Comparison of ENCODE assay signal across 14 cellular contexts in the genomic region with DNA sequence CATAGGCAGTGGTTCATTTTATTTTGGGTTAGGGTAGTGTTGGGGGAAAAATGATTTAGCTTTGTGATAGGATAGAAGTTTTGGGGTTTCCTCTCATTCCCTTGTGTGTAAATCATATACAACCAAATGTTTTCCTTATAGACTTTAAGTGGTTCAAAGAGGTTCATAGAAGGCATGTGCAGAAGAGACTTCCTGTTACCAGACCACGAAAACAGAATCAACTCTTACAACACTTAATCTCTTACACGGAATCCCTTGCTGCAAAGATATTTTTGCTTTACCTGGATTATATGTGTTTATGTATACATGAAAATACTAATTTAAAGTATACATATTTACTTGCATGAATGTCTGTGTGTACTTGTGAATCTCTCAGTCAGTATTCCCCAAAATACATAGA.
"Had no signal": no experiment of that assay in that cellular context is flagged by ENCODE, and none has a peak within 500 bp of the region (broad histone marks: within the 10 kb centered on the region; RNA-seq: fewer than 3 reads in every experiment).

No MANE protein-coding gene starts in this region.

- ATAC-seq: activated CD8-positive, alpha-beta T cell treated with anti-CD3 and anti-CD28 coated beads for 36 hours; activated T-cell treated with anti-CD3 and anti-CD28 coated beads, Interleukin-2, amount 50 U/mL, for 72 hours; left cardiac atrium; lower lobe of right lung; right cardiac atrium had no signal

- H3K9me3 Mint-ChIP-seq: activated CD8-positive, alpha-beta T cell treated with anti-CD3 and anti-CD28 coated beads for 36 hours; activated T-cell treated with anti-CD3 and anti-CD28 coated beads, Interleukin-2, amount 50 U/mL, for 72 hours had no signal

- H3K4me3 Mint-ChIP-seq: activated CD8-positive, alpha-beta T cell treated with anti-CD3 and anti-CD28 coated beads for 36 hours; activated T-cell treated with anti-CD3 and anti-CD28 coated beads, Interleukin-2, amount 50 U/mL, for 72 hours had no signal

- DNase-seq: activated CD4-positive, alpha-beta T cell treated with anti-CD3 and anti-CD28 coated beads for 4 hours; activated CD8-positive, alpha-beta memory T cell treated with anti-CD3 and anti-CD28 coated beads, Interleukin-2, amount 50 U/mL, for 4 hours; activated CD8-positive, alpha-beta T cell treated with anti-CD3 and anti-CD28 coated beads for 36 hours; activated gamma-delta T cell treated with Interleukin-2 at 50 U/mL for 16 hours; activated T-cell treated with anti-CD3 and anti-CD28 coated beads, Interleukin-2, amount 50 U/mL, for 72 hours; esophagus squamous epithelium; foreskin fibroblast; left cardiac atrium; lower lobe of right lung; midbrain; nucleus accumbens; right cardiac atrium; tibial artery had no signal

- H3K27ac Mint-ChIP-seq: activated CD8-positive, alpha-beta T cell treated with anti-CD3 and anti-CD28 coated beads for 36 hours; activated T-cell treated with anti-CD3 and anti-CD28 coated beads, Interleukin-2, amount 50 U/mL, for 72 hours; progenitor cell of endocrine pancreas had no signal
